18 cellular contexts compared by ENCODE assay signal in genomic region chr3:141707741-141708203, GRCh38. TPM values are rescaled to one million over a fixed set of nuclear protein-coding genes. Genes with fewer than 3 reads are reported as not detected.
DNase-seq lines count a peak whose midpoint lies in the region; ATAC-seq and FAIRE-seq lines count a peak whose summit lies in the region.
"Had no signal": no experiment of that assay in that cellular context is flagged by ENCODE, and none has a peak within 500 bp of the region (broad histone marks: within the 10 kb centered on the region; RNA-seq: fewer than 3 reads in every experiment).

No MANE protein-coding gene starts in this region.

- H3K27ac ChIP-seq in BLaER1 treated with 17β-estradiol and CSF1 and Interleukin-3, amounts not matched to agents 10 nM and 100 nM = no peak overlapping the region
- H3K27ac ChIP-seq: C4-2B, HL-60 had no signal

- no peaks in the 10 kb centered on the region for H3K36me3 ChIP-seq in BLaER1 treated with 17β-estradiol and CSF1 and Interleukin-3, amounts not matched to agents 10 nM and 100 nM

- no peak for ATAC-seq in HG03097 (IDR thresholded peaks at IDR 0.05; ENCODE audit: low FRiP score, unreplicated experiment)
- no peak for ATAC-seq in HG02623 (IDR thresholded peaks at IDR 0.05; ENCODE audit: unreplicated experiment)
- ATAC-seq: mucosa of descending colon; stimulated activated memory B cell treated with anti-CD40 and anti-IgM and Interleukin-4, amounts not matched to agents 10 μg/mL and 1 μg/mL and 100 μg/mL, for 72 hours had no signal

- no peak overlapping the region for H3K4me3 ChIP-seq in BLaER1 treated with 17β-estradiol and CSF1 and Interleukin-3, amounts not matched to agents 10 nM and 100 nM
- H3K4me3 ChIP-seq: mucosa of descending colon had no signal

- no peak for FAIRE-seq in GM19239 (lab: Jason Lieb, UNC)
- FAIRE-seq: frontal cortex, islet of Langerhans had no signal

- H3K4me1 ChIP-seq in BLaER1 treated with 17β-estradiol and CSF1 and Interleukin-3, amounts not matched to agents 10 nM and 100 nM = peaks cover 6 to 11% (median 7%) of the 10 kb centered on the region in 10 experiments; a peak in 11 of 20 replicates

- peaks cover 0 to 8% (median 0%) of the 10 kb centered on the region in 11 experiments; a peak in 2 of 22 replicates for H3K9me3 ChIP-seq in BLaER1 treated with 17β-estradiol and CSF1 and Interleukin-3, amounts not matched to agents 10 nM and 100 nM (replicated peaks in 1 of 11)
- H3K9me3 ChIP-seq: mucosa of descending colon had no signal

- H3K27me3 ChIP-seq in BLaER1 treated with 17β-estradiol and CSF1 and Interleukin-3, amounts not matched to agents 10 nM and 100 nM = no peaks in the 10 kb centered on the region

- no peaks in the 10 kb centered on the region for H4K20me1 ChIP-seq in BLaER1 treated with 17β-estradiol and CSF1 and Interleukin-3, amounts not matched to agents 10 nM and 100 nM

- peak overlapping the region in 10 of 11 experiments; percentile 7 to 52 (median 28); a peak in 13 of 22 replicates for H3K4me2 ChIP-seq in BLaER1 treated with 17β-estradiol and CSF1 and Interleukin-3, amounts not matched to agents 10 nM and 100 nM

- DNase-seq in MV-4-11 (lab: John Stamatoyannopoulos, UW) = peak; percentile 25
- peak; percentile 99 for DNase-seq in dermis blood vessel endothelial cell
- DNase-seq in renal cortical epithelial cell (ENCODE audit: low read depth) = peak; percentile 30
- no peak for DNase-seq in NCI-H446 treated with DMSO at 0.1 percent for 48 hours (lab: John Stamatoyannopoulos, UW)
- DNase-seq in GM19239 (ENCODE audit: insufficient read length, low spot score) = no peak
- DNase-seq: activated naive CD4-positive, alpha-beta T cell treated with anti-CD3 and anti-CD28 coated beads for 36 hours; MM.1S; mucosa of descending colon; stimulated activated CD4-positive, alpha-beta T cell treated with anti-CD3 and anti-CD28 coated beads, Interleukin-4, amount 100 ng/mL, for 24 hours had no signal

- no peak overlapping the region for H3K9ac ChIP-seq in BLaER1 treated with 17β-estradiol and CSF1 and Interleukin-3, amounts not matched to agents 10 nM and 100 nM

RNA-seq across cellular contexts. Expression of gene RNF7, which starts 30.3 kb away (rescaled TPM):
- total RNA-seq in dermis blood vessel endothelial cell = 38.1 and 93.8 TPM in 2 replicates
- total RNA-seq in renal cortical epithelial cell = 46.9 and 66.0 TPM in 2 replicates

RNA-seq across cellular contexts. Expression of gene GRK7, which starts 55.4 kb away (rescaled TPM):
- total RNA-seq in dermis blood vessel endothelial cell (not detected in 2 replicates), renal cortical epithelial cell (0.05 TPM in 1 of 2 replicates, not detected in the other)
- total RNA-seq: activated naive CD4-positive, alpha-beta T cell treated with anti-CD3 and anti-CD28 coated beads for 36 hours; mucosa of descending colon; SK-MEL-5 had no signal

Comparison
In these comparisons a context has a peak if more than half of its experiments do, and no peak if none do; other contexts are left out.
1. DNase-seq: peak in MV-4-11 (single experiment), dermis blood vessel endothelial cell (single experiment) and renal cortical epithelial cell (single experiment); none in NCI-H446 treated with DMSO at 0.1 percent for 48 hours (single experiment) and GM19239 (single experiment).